In genomic region chr7:142384508-142384922, GRCh38 we compare ENCODE assay signal across 8 cellular contexts.
A peak's percentile ranks its signal among the peaks of the same experiment; 100 is the strongest.
DNase-seq lines count a peak whose midpoint lies in the region; ATAC-seq lines count a peak whose summit lies in the region.

No MANE protein-coding gene starts in this region.

- intact Hi-C loops in activated T-helper 2 cell treated with anti-CD3 and anti-CD28 coated beads, Interferon-gamma antibody, Interleukin-2, Interleukin-4, amounts not matched to agents 10 μg/mL and 5 μg/mL and 100 μg/mL, durations not matched to agents 14 hours and 24 hours and 36 hours (cut with micrococcal nuclease) = loop anchor here (2.0 kb wide), 1 partner anchor 54 kb away; no protein-coding TSS in a partner anchor

- no peaks in the 10 kb centered on the region for H3K36me3 Mint-ChIP-seq in activated T-helper 2 cell treated with anti-CD3 and anti-CD28 coated beads, Interferon-gamma antibody, Interleukin-2, Interleukin-4, amounts not matched to agents 10 μg/mL and 5 μg/mL and 100 μg/mL, durations not matched to agents 14 hours and 24 hours and 36 hours (ENCODE audit: low read depth)

- DNase-seq in M059J (ENCODE audit: low read depth) (peak; percentile 96), non-pigmented ciliary epithelial cell (ENCODE audit: low read depth) (peak; percentile 23), NCI-H510A (lab: John Stamatoyannopoulos, UW) (no peak), DMS53 treated with DMSO at 0.1 percent for 48 hours (lab: John Stamatoyannopoulos, UW; ENCODE audit: unreplicated experiment) (no peak), NCI-H748 treated with DMSO at 0.1 percent for 48 hours (lab: John Stamatoyannopoulos, UW) (no peak)
- DNase-seq in activated T-helper 2 cell treated with anti-CD3 and anti-CD28 coated beads, Interferon-gamma antibody, Interleukin-2, Interleukin-4, amounts not matched to agents 10 μg/mL and 5 μg/mL and 100 μg/mL, durations not matched to agents 14 hours and 24 hours and 36 hours (ENCODE audit: low spot score) = peak; percentile 39

- peaks cover 25% of the 10 kb centered on the region for H3K4me1 Mint-ChIP-seq in activated T-helper 2 cell treated with anti-CD3 and anti-CD28 coated beads, Interferon-gamma antibody, Interleukin-2, Interleukin-4, amounts not matched to agents 10 μg/mL and 5 μg/mL and 100 μg/mL, durations not matched to agents 14 hours and 24 hours and 36 hours (ENCODE audit: low read depth)

- peak overlapping the region; percentile 75 for H3K27ac Mint-ChIP-seq in activated T-helper 2 cell treated with anti-CD3 and anti-CD28 coated beads, Interferon-gamma antibody, Interleukin-2, Interleukin-4, amounts not matched to agents 10 μg/mL and 5 μg/mL and 100 μg/mL, durations not matched to agents 14 hours and 24 hours and 36 hours

- H3K27me3 Mint-ChIP-seq in activated T-helper 2 cell treated with anti-CD3 and anti-CD28 coated beads, Interferon-gamma antibody, Interleukin-2, Interleukin-4, amounts not matched to agents 10 μg/mL and 5 μg/mL and 100 μg/mL, durations not matched to agents 14 hours and 24 hours and 36 hours (ENCODE audit: low read depth) = peaks cover 3% of the 10 kb centered on the region

- H3K9me3 Mint-ChIP-seq in activated T-helper 2 cell treated with anti-CD3 and anti-CD28 coated beads, Interferon-gamma antibody, Interleukin-2, Interleukin-4, amounts not matched to agents 10 μg/mL and 5 μg/mL and 100 μg/mL, durations not matched to agents 14 hours and 24 hours and 36 hours = no peaks in the 10 kb centered on the region

- peak overlapping the region; percentile 54 for H3K4me3 Mint-ChIP-seq in activated T-helper 2 cell treated with anti-CD3 and anti-CD28 coated beads, Interferon-gamma antibody, Interleukin-2, Interleukin-4, amounts not matched to agents 10 μg/mL and 5 μg/mL and 100 μg/mL, durations not matched to agents 14 hours and 24 hours and 36 hours (ENCODE audit: low read depth)

- ATAC-seq in GM18870 (IDR thresholded peaks at IDR 0.05; ENCODE audit: unreplicated experiment) (peak; percentile 22), GM19023 (IDR thresholded peaks at IDR 0.05; ENCODE audit: unreplicated experiment) (no peak)

Comparison
In these comparisons a context has a peak if more than half of its experiments do, and no peak if none do; other contexts are left out.
1. DNase-seq: peak in M059J (single experiment), activated T-helper 2 cell treated with anti-CD3 and anti-CD28 coated beads, Interferon-gamma antibody, Interleukin-2, Interleukin-4, amounts not matched to agents 10 μg/mL and 5 μg/mL and 100 μg/mL, durations not matched to agents 14 hours and 24 hours and 36 hours (single experiment) and non-pigmented ciliary epithelial cell (single experiment); none in NCI-H510A (single experiment), DMS53 treated with DMSO at 0.1 percent for 48 hours (single experiment) and NCI-H748 treated with DMSO at 0.1 percent for 48 hours (single experiment).